ENCODE assay signal across 30 cellular contexts in genomic region chr1:1279028-1279427, GRCh38. TPM values are rescaled to one million over a fixed set of nuclear protein-coding genes. Genes with fewer than 3 reads are reported as not detected.
"Had no signal": no experiment of that assay in that cellular context is flagged by ENCODE, and none has a peak within 500 bp of the region (broad histone marks: within the 10 kb centered on the region; RNA-seq: fewer than 3 reads in every experiment).

No MANE protein-coding gene starts in this region.

- H3K27ac ChIP-seq: adrenal gland, ascending aorta, body of pancreas, brain microvascular endothelial cell, breast epithelium, cardiac muscle cell had no signal

- H3K9me3 ChIP-seq: adrenal gland, ascending aorta, body of pancreas, breast epithelium had no signal

- H3K36me3 ChIP-seq: adrenal gland, ascending aorta, brain microvascular endothelial cell, breast epithelium, cardiac muscle cell had no signal

- DNase-seq: activated effector memory CD4-positive, alpha-beta T cell treated with anti-CD3 and anti-CD28 coated beads, Interleukin-2, amount 50 U/mL, for 16 hours; activated effector memory CD4-positive, alpha-beta T cell treated with Interleukin-2 at 50 U/mL for 16 hours; activated gamma-delta T cell; activated gamma-delta T cell treated with Interleukin-2 at 50 U/mL for 16 hours; activated naive CD4-positive, alpha-beta T cell; activated naive CD4-positive, alpha-beta T cell treated with anti-CD3 and anti-CD28 coated beads for 36 hours; activated naive CD4-positive, alpha-beta T cell treated with anti-CD3 and anti-CD28 coated beads, Interleukin-2, amount 10 ng/mL, durations not matched to agents 7 days and 5 days; activated naive CD4-positive, alpha-beta T cell treated with anti-CD3 and anti-CD28 coated beads, Interleukin-2, amount 50 U/mL, for 16 hours; activated naive CD4-positive, alpha-beta T cell treated with Interleukin-2 at 50 U/mL for 16 hours; activated naive CD8-positive, alpha-beta T cell treated with anti-CD3 and anti-CD28 coated beads for 36 hours; activated naive CD8-positive, alpha-beta T cell treated with anti-CD3 and anti-CD28 coated beads, Interleukin-2, amount 10 ng/mL, durations not matched to agents 7 days and 5 days; activated naive CD8-positive, alpha-beta T cell treated with anti-CD3 and anti-CD28 coated beads, Interleukin-2, amount 50 U/mL, for 24 hours; activated T-cell treated with anti-CD3 and anti-CD28 coated beads, Interleukin-2, amount 50 U/mL, for 1 hour; activated T-cell treated with anti-CD3 and anti-CD28 coated beads, Interleukin-2, amount 50 U/mL, for 24 hours; activated T-cell treated with anti-CD3 and anti-CD28 coated beads, Interleukin-2, amount 50 U/mL, for 4 hours; activated T-cell treated with anti-CD3 and anti-CD28 coated beads, Interleukin-2, amount 50 U/mL, for 48 hours; activated T-cell treated with anti-CD3 and anti-CD28 coated beads, Interleukin-2, amount 50 U/mL, for 72 hours; adrenal gland; amniotic stem cell; amygdala; anterior cingulate cortex; aorta; body of pancreas; brain microvascular endothelial cell; caudate nucleus; central memory CD4-positive, alpha-beta T cell; cerebellar nuclear complex had no signal

- H3K4me3 ChIP-seq: adrenal gland, ascending aorta, body of pancreas, breast epithelium, cardiac muscle cell had no signal

- H3K27me3 ChIP-seq: adrenal gland, ascending aorta, body of pancreas, brain microvascular endothelial cell, breast epithelium, cardiac muscle cell had no signal

- H3K4me1 ChIP-seq: breast epithelium had no signal

RNA-seq across cellular contexts. Expression of gene C1QTNF12, which starts 32.5 kb away (rescaled TPM):
- polyA plus RNA-seq: cardiac muscle cell had no signal
